15 cellular contexts compared by ENCODE assay signal in genomic region chr19:35513975-35514809, GRCh38. TPM values are rescaled to one million over a fixed set of nuclear protein-coding genes. Genes with fewer than 3 reads are reported as not detected.
DNase-seq lines count a peak whose midpoint lies in the region; ATAC-seq and TF ChIP-seq lines count a peak whose summit lies in the region.
"Had no signal": no experiment of that assay in that cellular context is flagged by ENCODE, and none has a peak within 500 bp of the region (broad histone marks: within the 10 kb centered on the region; RNA-seq: fewer than 3 reads in every experiment).

No MANE protein-coding gene starts in this region.

- H3K4me3 Mint-ChIP-seq in T-cell: no peak overlapping the region
- H3K4me3 Mint-ChIP-seq: stimulated activated memory B cell treated with anti-CD40 and anti-IgM and Interleukin-4, amounts not matched to agents 10 μg/mL and 1 μg/mL and 100 μg/mL, for 72 hours had no signal

- peaks cover 13 to 14% (median 13%) of the 10 kb centered on the region in 3 donors for H3K4me1 Mint-ChIP-seq in T-cell

- ATAC-seq in T-cell (replicated peaks in 1 of 4): no peak
- ATAC-seq in left lobe of liver: no peak
- ATAC-seq: gastrocnemius medialis; stimulated activated memory B cell treated with anti-CD40 and anti-IgM and Interleukin-4, amounts not matched to agents 10 μg/mL and 1 μg/mL and 100 μg/mL, for 72 hours had no signal

- peak; percentile 15; the same call in 1 of the 2 replicates for TF ChIP-seq CTCF in 22Rv1 (IDR thresholded peaks at IDR 0.05)

- no peaks in the 10 kb centered on the region for H3K36me3 Mint-ChIP-seq in T-cell
- H3K36me3 Mint-ChIP-seq: stimulated activated memory B cell treated with anti-CD40 and anti-IgM and Interleukin-4, amounts not matched to agents 10 μg/mL and 1 μg/mL and 100 μg/mL, for 72 hours had no signal

- DNase-seq in HCEC 1CT (peak; percentile 32), T47D (ENCODE audit: low read depth in 1 of 2, low spot score in 1 of 2) (peak; percentile 54 to 61), iPS-NIHi11 (ENCODE audit: low spot score) (peak; percentile 64), NCI-H146 (lab: John Stamatoyannopoulos, UW) (no peak), T-cell (no peak), left lobe of liver (ENCODE audit: low spot score) (no peak)
- DNase-seq in activated CD4-positive, alpha-beta T cell treated with anti-CD3 and anti-CD28 coated beads, Interleukin-2, amount 50 U/mL, for 1 hour: no peak
- DNase-seq: gastrocnemius medialis; stimulated activated CD4-positive, alpha-beta T cell treated with anti-CD3 and anti-CD28 coated beads, Interleukin-12 subunit alpha, Interleukin-12 subunit beta, amount 100 ng/mL, for 4 hours; T-helper 2 cell had no signal

- no peak overlapping the region for H3K27ac Mint-ChIP-seq in T-cell
- H3K27ac Mint-ChIP-seq: stimulated activated memory B cell treated with anti-CD40 and anti-IgM and Interleukin-4, amounts not matched to agents 10 μg/mL and 1 μg/mL and 100 μg/mL, for 72 hours had no signal

- in situ Hi-C loops in T47D (cut with HindIII; ENCODE audit: low pct_unique_long_range_greater_than_20kb, low sequenced_read_pairs): no loop called here

- POLR2A ChIA-PET in T-cell (lab: Charles Lee): no interaction called here

- CTCF ChIA-PET in T-cell (lab: Charles Lee): interaction anchor here (0.6 kb wide), 2 partner anchors 12 to 231 kb away, joined by 3 read pairs; partner anchors contain the start of genes PSENEN (in 1 of the 2) and U2AF1L4 (in 1 of the 2)

- no peak overlapping the region for H3K27ac ChIP-seq in 22Rv1
- H3K27ac ChIP-seq: ascending aorta, gastrocnemius medialis had no signal

- H3K9me3 Mint-ChIP-seq in T-cell: no peaks in the 10 kb centered on the region
- H3K9me3 Mint-ChIP-seq: stimulated activated memory B cell treated with anti-CD40 and anti-IgM and Interleukin-4, amounts not matched to agents 10 μg/mL and 1 μg/mL and 100 μg/mL, for 72 hours had no signal

- H3K27me3 Mint-ChIP-seq in T-cell: peaks cover 24 to 34% of the 10 kb centered on the region in 2 donors

RNA-seq across cellular contexts. Expression of gene DMKN, which starts 0.7 kb away (rescaled TPM):
- total RNA-seq in T-cell: 1 to 10 TPM in 4 of 5 donors, not detected in 1; 1.8 to 2.3 (median 2.1) TPM
- total RNA-seq in left lobe of liver: 2.0 TPM

RNA-seq across cellular contexts. Expression of gene SBSN, which starts 13.9 kb away (rescaled TPM):
- total RNA-seq in T-cell: under 1 TPM in 1 of 5 donors, not detected in 4; 0.23 TPM
- not detected for total RNA-seq in left lobe of liver
- total RNA-seq: ascending aorta, gastrocnemius medialis, mucosa of gallbladder had no signal

RNA-seq across cellular contexts. Expression of gene GAPDHS, which starts 19.1 kb away (rescaled TPM):
- total RNA-seq in T-cell (not detected), left lobe of liver (not detected)
- total RNA-seq: ascending aorta, gastrocnemius medialis, M059J, mucosa of gallbladder had no signal

RNA-seq across cellular contexts. Expression of gene KRTDAP, which starts 23.9 kb away (rescaled TPM):
- not detected for total RNA-seq in T-cell
- total RNA-seq in left lobe of liver: not detected
- total RNA-seq: ascending aorta, gastrocnemius medialis, M059J, mucosa of gallbladder had no signal

RNA-seq across cellular contexts. Expression of gene TMEM147, which starts 31.2 kb away (rescaled TPM):
- total RNA-seq in T-cell (10 to 100 TPM; 27.5 to 46.6 (median 44.2) TPM), left lobe of liver (26.6 TPM)

Comparison
In these comparisons a context has a peak if more than half of its experiments do, and no peak if none do; other contexts are left out.
1. DNase-seq: peak in HCEC 1CT (single experiment), T47D (2 of 2) and iPS-NIHi11 (single experiment); none in NCI-H146 (single experiment), activated CD4-positive, alpha-beta T cell treated with anti-CD3 and anti-CD28 coated beads, Interleukin-2, amount 50 U/mL, for 1 hour (single experiment), T-cell (0 of 34) and left lobe of liver (single experiment).